ENCODE assay signal across 1 cellular context in the genomic region with DNA sequence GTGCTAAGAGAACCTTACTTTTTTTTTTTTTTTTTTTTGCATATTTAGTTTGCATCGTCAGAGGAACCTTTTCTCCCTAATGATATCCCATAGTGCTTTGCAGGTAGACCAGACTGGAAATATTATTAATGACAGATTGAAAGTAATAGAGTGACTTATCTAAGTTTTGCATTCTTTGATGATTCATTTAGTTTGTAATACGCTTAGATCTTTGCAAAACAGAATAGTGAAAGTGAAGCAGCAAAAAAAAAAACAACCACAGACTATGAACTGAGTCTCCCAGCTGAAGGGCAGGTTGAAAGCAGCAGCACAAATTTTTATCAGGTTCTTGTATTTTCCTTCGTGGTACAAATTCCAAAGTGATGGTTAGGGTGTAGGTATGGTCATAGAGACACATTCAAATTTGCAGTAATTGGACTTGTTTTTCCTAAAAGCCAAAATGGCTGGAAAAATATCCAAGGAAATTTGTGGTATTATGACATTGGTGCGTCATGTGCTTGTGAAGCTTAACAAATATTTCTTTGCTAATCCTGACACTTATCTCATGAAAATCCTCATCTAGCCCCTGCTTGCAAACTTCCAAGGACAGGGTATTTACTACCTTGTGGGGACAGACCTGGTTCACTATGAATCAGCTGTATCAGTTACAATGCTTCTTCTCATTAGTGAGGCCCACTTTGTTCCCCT.
TF ChIP-seq lines count a peak whose summit lies in the region.

No MANE protein-coding gene starts in this region.

TF ChIP-seq in IMR-90, 13 proteins besides CTCF, POLR2A, EP300 and RAD21:
- TF ChIP-seq CEBPB (IDR thresholded peaks at IDR 0.05; ENCODE audit: low read depth, low read length) = no peak
- no peak for TF ChIP-seq MAFK (IDR thresholded peaks at IDR 0.05; ENCODE audit: low read depth, low read length)
- no peak for TF ChIP-seq SMC3 (IDR thresholded peaks at IDR 0.05; ENCODE audit: low read depth, low read length)
- no peak for TF ChIP-seq FOS (IDR thresholded peaks at IDR 0.05; ENCODE audit: low read depth, low read length)
- no peak for TF ChIP-seq NFE2L2 (IDR thresholded peaks at IDR 0.05; ENCODE audit: low read depth, low read length)
- TF ChIP-seq RFX5 (IDR thresholded peaks at IDR 0.05; ENCODE audit: low read depth, low read length) = no peak
- TF ChIP-seq, protein P1, sequence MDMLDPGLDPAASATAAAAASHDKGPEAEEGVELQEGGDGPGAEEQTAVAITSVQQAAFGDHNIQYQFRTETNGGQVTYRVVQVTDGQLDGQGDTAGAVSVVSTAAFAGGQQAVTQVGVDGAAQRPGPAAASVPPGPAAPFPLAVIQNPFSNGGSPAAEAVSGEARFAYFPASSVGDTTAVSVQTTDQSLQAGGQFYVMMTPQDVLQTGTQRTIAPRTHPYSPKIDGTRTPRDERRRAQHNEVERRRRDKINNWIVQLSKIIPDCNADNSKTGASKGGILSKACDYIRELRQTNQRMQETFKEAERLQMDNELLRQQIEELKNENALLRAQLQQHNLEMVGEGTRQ (IDR thresholded peaks at IDR 0.05; ENCODE audit: low read depth, low read length) = no peak
- TF ChIP-seq RCOR1 (IDR thresholded peaks at IDR 0.05; ENCODE audit: insufficient replicate concordance, low read length) = no peak
- TF ChIP-seq, protein P2, sequence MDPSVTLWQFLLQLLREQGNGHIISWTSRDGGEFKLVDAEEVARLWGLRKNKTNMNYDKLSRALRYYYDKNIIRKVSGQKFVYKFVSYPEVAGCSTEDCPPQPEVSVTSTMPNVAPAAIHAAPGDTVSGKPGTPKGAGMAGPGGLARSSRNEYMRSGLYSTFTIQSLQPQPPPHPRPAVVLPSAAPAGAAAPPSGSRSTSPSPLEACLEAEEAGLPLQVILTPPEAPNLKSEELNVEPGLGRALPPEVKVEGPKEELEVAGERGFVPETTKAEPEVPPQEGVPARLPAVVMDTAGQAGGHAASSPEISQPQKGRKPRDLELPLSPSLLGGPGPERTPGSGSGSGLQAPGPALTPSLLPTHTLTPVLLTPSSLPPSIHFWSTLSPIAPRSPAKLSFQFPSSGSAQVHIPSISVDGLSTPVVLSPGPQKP (IDR thresholded peaks at IDR 0.05; ENCODE audit: borderline replicate concordance, low read depth, low read length) = no peak
- no peak for TF ChIP-seq BHLHE40 (IDR thresholded peaks at IDR 0.05; ENCODE audit: low read depth, low read length)
- no peak for TF ChIP-seq MAZ (IDR thresholded peaks at IDR 0.05; ENCODE audit: borderline replicate concordance, low read depth, low read length)
